ENCODE assay signal across 16 cellular contexts in the genomic region with DNA sequence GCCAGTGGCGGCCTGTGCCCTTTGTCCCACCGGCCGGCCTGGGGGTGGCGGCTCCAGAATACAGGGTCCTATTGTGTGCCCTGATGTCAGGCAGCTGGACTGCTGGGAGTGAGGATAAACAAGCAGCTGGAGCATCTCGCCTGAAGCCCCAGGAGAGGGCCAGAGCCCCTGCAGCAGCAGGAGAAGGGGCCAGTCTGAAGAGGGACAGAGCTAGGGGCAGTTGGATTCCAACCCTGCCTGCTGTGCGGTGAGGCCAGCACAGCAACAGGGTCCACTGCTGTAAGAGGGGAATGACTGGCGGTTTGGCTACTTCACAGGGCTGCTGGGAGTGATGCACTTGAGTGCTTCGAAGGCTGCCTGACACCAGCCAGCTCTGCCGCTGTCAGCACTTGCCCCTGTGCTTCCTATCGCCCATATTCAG. TPM values are rescaled to one million over a fixed set of nuclear protein-coding genes. Genes with fewer than 3 reads are reported as not detected.
DNase-seq lines count a peak whose midpoint lies in the region; TF ChIP-seq lines count a peak whose summit lies in the region.
"Had no signal": no experiment of that assay in that cellular context is flagged by ENCODE, and none has a peak within 500 bp of the region (broad histone marks: within the 10 kb centered on the region; RNA-seq: fewer than 3 reads in every experiment).

No MANE protein-coding gene starts in this region.

- peak; percentile 51 for DNase-seq in activated effector memory CD4-positive, alpha-beta T cell treated with anti-CD3 and anti-CD28 coated beads, Interleukin-2, amount 50 U/mL, for 16 hours
- no peak for DNase-seq in activated effector memory CD4-positive, alpha-beta T cell treated with Interleukin-2 at 50 U/mL for 16 hours
- DNase-seq in foreskin melanocyte (peak; percentile 59), midbrain (lab: John Stamatoyannopoulos, UW) (peak; percentile 89), iPS-NIHi7 (ENCODE audit: extremely low spot score) (no peak), NCI-H524 treated with DMSO at 0.1 percent for 48 hours (lab: John Stamatoyannopoulos, UW) (no peak), testis (no peak), NCI-H748 treated with DMSO at 0.1 percent for 48 hours (lab: John Stamatoyannopoulos, UW) (no peak)
- DNase-seq: activated CD4-positive, alpha-beta T cell treated with anti-CD3 and anti-CD28 coated beads for 48 hours; activated T-cell treated with anti-CD3 and anti-CD28 coated beads, Interleukin-2, amount 50 U/mL, for 48 hours; DMS53; gastrocnemius medialis; MM.1S; NCI-H226; PC-3; upper lobe of left lung had no signal

- H3K9me3 ChIP-seq in testis, result no peaks in the 10 kb centered on the region
- H3K9me3 ChIP-seq: gastrocnemius medialis, upper lobe of left lung had no signal

- no peaks in the 10 kb centered on the region for H3K4me1 ChIP-seq in testis

- no peak for TF ChIP-seq POLR2A in testis (IDR thresholded peaks at IDR 0.05)

- no peaks in the 10 kb centered on the region for H3K27me3 ChIP-seq in testis
- H3K27me3 ChIP-seq: gastrocnemius medialis, upper lobe of left lung had no signal

- no peaks in the 10 kb centered on the region for H3K36me3 ChIP-seq in testis (ENCODE audit: low read depth, missing control alignments)
- H3K36me3 ChIP-seq: gastrocnemius medialis, upper lobe of left lung had no signal

- intact Hi-C loops in testis (cut with DNase I; ENCODE audit: low total_unique reads), result no loop called here

- H3K4me3 ChIP-seq in testis, result no peak overlapping the region
- H3K4me3 ChIP-seq: gastrocnemius medialis, upper lobe of left lung had no signal

- no peak overlapping the region for H3K27ac ChIP-seq in testis
- H3K27ac ChIP-seq: gastrocnemius medialis, upper lobe of left lung had no signal

- 65 to 66% methylated on average over 7 to 10 of the region's 10 CpGs for WGBS in testis, 2 donors

- TF ChIP-seq CTCF in testis (IDR thresholded peaks at IDR 0.05), result no peak

RNA-seq across cellular contexts. Expression of gene RAB11FIP4, which starts 25.0 kb away (rescaled TPM):
- total RNA-seq in testis, result 10 to 100 TPM; 44.3 to 90.2 TPM
- polyA plus RNA-seq in testis (ENCODE audit: insufficient read depth, low read depth, low replicate concordance), result 104 TPM

Comparison
In these comparisons a context has a peak if more than half of its experiments do, and no peak if none do; other contexts are left out.
1. DNase-seq: peak in activated effector memory CD4-positive, alpha-beta T cell treated with anti-CD3 and anti-CD28 coated beads, Interleukin-2, amount 50 U/mL, for 16 hours (single experiment), foreskin melanocyte (single experiment) and midbrain (single experiment); none in activated effector memory CD4-positive, alpha-beta T cell treated with Interleukin-2 at 50 U/mL for 16 hours (single experiment), iPS-NIHi7 (single experiment), NCI-H524 treated with DMSO at 0.1 percent for 48 hours (single experiment), testis (single experiment) and NCI-H748 treated with DMSO at 0.1 percent for 48 hours (single experiment).